ENCODE assay signal across 1 cellular context in genomic region chr2:62920070-62920469, GRCh38.
A peak's percentile ranks its signal among the peaks of the same experiment; 100 is the strongest.
TF ChIP-seq lines count a peak whose summit lies in the region.

No MANE protein-coding gene starts in this region.

TF ChIP-seq in K562, 482 proteins besides CTCF, POLR2A, EP300 and RAD21 (continued from another document and continues in another):
- TF ChIP-seq, protein P1, sequence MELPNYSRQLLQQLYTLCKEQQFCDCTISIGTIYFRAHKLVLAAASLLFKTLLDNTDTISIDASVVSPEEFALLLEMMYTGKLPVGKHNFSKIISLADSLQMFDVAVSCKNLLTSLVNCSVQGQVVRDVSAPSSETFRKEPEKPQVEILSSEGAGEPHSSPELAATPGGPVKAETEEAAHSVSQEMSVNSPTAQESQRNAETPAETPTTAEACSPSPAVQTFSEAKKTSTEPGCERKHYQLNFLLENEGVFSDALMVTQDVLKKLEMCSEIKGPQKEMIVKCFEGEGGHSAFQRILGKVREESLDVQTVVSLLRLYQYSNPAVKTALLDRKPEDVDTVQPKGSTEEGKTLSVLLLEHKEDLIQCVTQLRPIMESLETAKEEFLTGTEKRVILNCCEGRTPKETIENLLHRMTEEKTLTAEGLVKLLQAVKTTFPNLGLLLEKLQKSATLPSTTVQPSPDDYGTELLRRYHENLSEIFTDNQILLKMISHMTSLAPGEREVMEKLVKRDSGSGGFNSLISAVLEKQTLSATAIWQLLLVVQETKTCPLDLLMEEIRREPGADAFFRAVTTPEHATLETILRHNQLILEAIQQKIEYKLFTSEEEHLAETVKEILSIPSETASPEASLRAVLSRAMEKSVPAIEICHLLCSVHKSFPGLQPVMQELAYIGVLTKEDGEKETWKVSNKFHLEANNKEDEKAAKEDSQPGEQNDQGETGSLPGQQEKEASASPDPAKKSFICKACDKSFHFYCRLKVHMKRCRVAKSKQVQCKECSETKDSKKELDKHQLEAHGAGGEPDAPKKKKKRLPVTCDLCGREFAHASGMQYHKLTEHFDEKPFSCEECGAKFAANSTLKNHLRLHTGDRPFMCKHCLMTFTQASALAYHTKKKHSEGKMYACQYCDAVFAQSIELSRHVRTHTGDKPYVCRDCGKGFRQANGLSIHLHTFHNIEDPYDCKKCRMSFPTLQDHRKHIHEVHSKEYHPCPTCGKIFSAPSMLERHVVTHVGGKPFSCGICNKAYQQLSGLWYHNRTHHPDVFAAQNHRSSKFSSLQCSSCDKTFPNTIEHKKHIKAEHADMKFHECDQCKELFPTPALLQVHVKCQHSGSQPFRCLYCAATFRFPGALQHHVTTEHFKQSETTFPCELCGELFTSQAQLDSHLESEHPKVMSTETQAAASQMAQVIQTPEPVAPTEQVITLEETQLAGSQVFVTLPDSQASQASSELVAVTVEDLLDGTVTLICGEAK (IDR thresholded peaks at IDR 0.05): no peak
- TF ChIP-seq, protein P1 (CRISPR knock-in tag; IDR thresholded peaks at IDR 0.05): no peak
- no peak for TF ChIP-seq L3MBTL2 (IDR thresholded peaks at IDR 0.05)
- TF ChIP-seq, protein P2, sequence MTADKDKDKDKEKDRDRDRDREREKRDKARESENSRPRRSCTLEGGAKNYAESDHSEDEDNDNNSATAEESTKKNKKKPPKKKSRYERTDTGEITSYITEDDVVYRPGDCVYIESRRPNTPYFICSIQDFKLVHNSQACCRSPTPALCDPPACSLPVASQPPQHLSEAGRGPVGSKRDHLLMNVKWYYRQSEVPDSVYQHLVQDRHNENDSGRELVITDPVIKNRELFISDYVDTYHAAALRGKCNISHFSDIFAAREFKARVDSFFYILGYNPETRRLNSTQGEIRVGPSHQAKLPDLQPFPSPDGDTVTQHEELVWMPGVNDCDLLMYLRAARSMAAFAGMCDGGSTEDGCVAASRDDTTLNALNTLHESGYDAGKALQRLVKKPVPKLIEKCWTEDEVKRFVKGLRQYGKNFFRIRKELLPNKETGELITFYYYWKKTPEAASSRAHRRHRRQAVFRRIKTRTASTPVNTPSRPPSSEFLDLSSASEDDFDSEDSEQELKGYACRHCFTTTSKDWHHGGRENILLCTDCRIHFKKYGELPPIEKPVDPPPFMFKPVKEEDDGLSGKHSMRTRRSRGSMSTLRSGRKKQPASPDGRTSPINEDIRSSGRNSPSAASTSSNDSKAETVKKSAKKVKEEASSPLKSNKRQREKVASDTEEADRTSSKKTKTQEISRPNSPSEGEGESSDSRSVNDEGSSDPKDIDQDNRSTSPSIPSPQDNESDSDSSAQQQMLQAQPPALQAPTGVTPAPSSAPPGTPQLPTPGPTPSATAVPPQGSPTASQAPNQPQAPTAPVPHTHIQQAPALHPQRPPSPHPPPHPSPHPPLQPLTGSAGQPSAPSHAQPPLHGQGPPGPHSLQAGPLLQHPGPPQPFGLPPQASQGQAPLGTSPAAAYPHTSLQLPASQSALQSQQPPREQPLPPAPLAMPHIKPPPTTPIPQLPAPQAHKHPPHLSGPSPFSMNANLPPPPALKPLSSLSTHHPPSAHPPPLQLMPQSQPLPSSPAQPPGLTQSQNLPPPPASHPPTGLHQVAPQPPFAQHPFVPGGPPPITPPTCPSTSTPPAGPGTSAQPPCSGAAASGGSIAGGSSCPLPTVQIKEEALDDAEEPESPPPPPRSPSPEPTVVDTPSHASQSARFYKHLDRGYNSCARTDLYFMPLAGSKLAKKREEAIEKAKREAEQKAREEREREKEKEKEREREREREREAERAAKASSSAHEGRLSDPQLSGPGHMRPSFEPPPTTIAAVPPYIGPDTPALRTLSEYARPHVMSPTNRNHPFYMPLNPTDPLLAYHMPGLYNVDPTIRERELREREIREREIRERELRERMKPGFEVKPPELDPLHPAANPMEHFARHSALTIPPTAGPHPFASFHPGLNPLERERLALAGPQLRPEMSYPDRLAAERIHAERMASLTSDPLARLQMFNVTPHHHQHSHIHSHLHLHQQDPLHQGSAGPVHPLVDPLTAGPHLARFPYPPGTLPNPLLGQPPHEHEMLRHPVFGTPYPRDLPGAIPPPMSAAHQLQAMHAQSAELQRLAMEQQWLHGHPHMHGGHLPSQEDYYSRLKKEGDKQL (CRISPR knock-in tag; IDR thresholded peaks at IDR 0.05; ENCODE audit: borderline replicate concordance): no peak
- no peak for TF ChIP-seq ZNF121 (CRISPR knock-in tag; conservative IDR thresholded peaks at IDR 0.05)
- peak; percentile 17 for TF ChIP-seq TAF9B (IDR thresholded peaks at IDR 0.05; ENCODE audit: partially characterized antibody)
- peak; percentile 57 for TF ChIP-seq TCF3 (CRISPR knock-in tag; IDR thresholded peaks at IDR 0.05)
- TF ChIP-seq ATF3 (IDR thresholded peaks at IDR 0.05): peak; percentile 90
- no peak for TF ChIP-seq ATF3 (CRISPR knock-in tag; conservative IDR thresholded peaks at IDR 0.05)
- TF ChIP-seq FOXM1 (IDR thresholded peaks at IDR 0.05; ENCODE audit: low read depth): peak; percentile 89
- TF ChIP-seq FOXM1 (CRISPR knock-in tag; IDR thresholded peaks at IDR 0.05; ENCODE audit: low read depth): no peak
- peak; percentile 82 for TF ChIP-seq CBFA2T3 (IDR thresholded peaks at IDR 0.05)
- TF ChIP-seq FOS (IDR thresholded peaks at IDR 0.05; ENCODE audit: extremely low read depth, insufficient read length): no peak
- no peak for TF ChIP-seq ZNF76 (CRISPR knock-in tag; IDR thresholded peaks at IDR 0.05; ENCODE audit: borderline replicate concordance)
- no peak for TF ChIP-seq PTRF (tag; IDR thresholded peaks at IDR 0.05)
- TF ChIP-seq, protein P3, sequence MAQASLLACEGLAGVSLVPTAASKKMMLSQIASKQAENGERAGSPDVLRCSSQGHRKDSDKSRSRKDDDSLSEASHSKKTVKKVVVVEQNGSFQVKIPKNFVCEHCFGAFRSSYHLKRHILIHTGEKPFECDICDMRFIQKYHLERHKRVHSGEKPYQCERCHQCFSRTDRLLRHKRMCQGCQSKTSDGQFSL (CRISPR knock-in tag; IDR thresholded peaks at IDR 0.05): no peak
- TF ChIP-seq, protein P3 (tag; IDR thresholded peaks at IDR 0.05): no peak
- no peak for TF ChIP-seq KAT7 (CRISPR knock-in tag; IDR thresholded peaks at IDR 0.05; ENCODE audit: borderline replicate concordance)
- TF ChIP-seq, protein P4, sequence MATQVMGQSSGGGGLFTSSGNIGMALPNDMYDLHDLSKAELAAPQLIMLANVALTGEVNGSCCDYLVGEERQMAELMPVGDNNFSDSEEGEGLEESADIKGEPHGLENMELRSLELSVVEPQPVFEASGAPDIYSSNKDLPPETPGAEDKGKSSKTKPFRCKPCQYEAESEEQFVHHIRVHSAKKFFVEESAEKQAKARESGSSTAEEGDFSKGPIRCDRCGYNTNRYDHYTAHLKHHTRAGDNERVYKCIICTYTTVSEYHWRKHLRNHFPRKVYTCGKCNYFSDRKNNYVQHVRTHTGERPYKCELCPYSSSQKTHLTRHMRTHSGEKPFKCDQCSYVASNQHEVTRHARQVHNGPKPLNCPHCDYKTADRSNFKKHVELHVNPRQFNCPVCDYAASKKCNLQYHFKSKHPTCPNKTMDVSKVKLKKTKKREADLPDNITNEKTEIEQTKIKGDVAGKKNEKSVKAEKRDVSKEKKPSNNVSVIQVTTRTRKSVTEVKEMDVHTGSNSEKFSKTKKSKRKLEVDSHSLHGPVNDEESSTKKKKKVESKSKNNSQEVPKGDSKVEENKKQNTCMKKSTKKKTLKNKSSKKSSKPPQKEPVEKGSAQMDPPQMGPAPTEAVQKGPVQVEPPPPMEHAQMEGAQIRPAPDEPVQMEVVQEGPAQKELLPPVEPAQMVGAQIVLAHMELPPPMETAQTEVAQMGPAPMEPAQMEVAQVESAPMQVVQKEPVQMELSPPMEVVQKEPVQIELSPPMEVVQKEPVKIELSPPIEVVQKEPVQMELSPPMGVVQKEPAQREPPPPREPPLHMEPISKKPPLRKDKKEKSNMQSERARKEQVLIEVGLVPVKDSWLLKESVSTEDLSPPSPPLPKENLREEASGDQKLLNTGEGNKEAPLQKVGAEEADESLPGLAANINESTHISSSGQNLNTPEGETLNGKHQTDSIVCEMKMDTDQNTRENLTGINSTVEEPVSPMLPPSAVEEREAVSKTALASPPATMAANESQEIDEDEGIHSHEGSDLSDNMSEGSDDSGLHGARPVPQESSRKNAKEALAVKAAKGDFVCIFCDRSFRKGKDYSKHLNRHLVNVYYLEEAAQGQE (CRISPR knock-in tag; IDR thresholded peaks at IDR 0.05; ENCODE audit: low read depth): no peak
- no peak for TF ChIP-seq BMI1 (IDR thresholded peaks at IDR 0.05; ENCODE audit: low read length)
- TF ChIP-seq KDM2B (CRISPR knock-in tag; IDR thresholded peaks at IDR 0.05): no peak
- TF ChIP-seq, protein P5, sequence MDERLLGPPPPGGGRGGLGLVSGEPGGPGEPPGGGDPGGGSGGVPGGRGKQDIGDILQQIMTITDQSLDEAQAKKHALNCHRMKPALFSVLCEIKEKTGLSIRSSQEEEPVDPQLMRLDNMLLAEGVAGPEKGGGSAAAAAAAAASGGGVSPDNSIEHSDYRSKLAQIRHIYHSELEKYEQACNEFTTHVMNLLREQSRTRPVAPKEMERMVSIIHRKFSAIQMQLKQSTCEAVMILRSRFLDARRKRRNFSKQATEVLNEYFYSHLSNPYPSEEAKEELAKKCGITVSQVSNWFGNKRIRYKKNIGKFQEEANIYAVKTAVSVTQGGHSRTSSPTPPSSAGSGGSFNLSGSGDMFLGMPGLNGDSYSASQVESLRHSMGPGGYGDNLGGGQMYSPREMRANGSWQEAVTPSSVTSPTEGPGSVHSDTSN (CRISPR knock-in tag; IDR thresholded peaks at IDR 0.05; ENCODE audit: low read depth): no peak
- TF ChIP-seq, protein P5 (tag; conservative IDR thresholded peaks at IDR 0.05; ENCODE audit: low read depth): peak; percentile 37; the same call in 1 of the 2 replicates
- TF ChIP-seq FOXA3 (CRISPR knock-in tag; conservative IDR thresholded peaks at IDR 0.05 in 1 of 2, IDR thresholded peaks at IDR 0.05 in 1 of 2): no peak
- no peak for TF ChIP-seq SIN3A (IDR thresholded peaks at IDR 0.05; ENCODE audit: borderline replicate concordance in 2 of 2, control insufficient read depth in 1 of 2, low read depth in 2 of 2, low read length in 2 of 2)
- peak; percentile 72; the same call in 1 of the 2 replicates for TF ChIP-seq MAFK (IDR thresholded peaks at IDR 0.05; ENCODE audit: low read length)
- TF ChIP-seq RCOR1 (IDR thresholded peaks at IDR 0.05; ENCODE audit: borderline replicate concordance in 1 of 2, low read depth in 2 of 2, low read length in 2 of 2): peak in 1 of 2 experiments; percentile 15; a peak in 1 of 4 replicates
- TF ChIP-seq ZNF263 (CRISPR knock-in tag; IDR thresholded peaks at IDR 0.05; ENCODE audit: borderline replicate concordance): no peak
- TF ChIP-seq, protein P6, sequence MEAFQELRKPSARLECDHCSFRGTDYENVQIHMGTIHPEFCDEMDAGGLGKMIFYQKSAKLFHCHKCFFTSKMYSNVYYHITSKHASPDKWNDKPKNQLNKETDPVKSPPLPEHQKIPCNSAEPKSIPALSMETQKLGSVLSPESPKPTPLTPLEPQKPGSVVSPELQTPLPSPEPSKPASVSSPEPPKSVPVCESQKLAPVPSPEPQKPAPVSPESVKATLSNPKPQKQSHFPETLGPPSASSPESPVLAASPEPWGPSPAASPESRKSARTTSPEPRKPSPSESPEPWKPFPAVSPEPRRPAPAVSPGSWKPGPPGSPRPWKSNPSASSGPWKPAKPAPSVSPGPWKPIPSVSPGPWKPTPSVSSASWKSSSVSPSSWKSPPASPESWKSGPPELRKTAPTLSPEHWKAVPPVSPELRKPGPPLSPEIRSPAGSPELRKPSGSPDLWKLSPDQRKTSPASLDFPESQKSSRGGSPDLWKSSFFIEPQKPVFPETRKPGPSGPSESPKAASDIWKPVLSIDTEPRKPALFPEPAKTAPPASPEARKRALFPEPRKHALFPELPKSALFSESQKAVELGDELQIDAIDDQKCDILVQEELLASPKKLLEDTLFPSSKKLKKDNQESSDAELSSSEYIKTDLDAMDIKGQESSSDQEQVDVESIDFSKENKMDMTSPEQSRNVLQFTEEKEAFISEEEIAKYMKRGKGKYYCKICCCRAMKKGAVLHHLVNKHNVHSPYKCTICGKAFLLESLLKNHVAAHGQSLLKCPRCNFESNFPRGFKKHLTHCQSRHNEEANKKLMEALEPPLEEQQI (IDR thresholded peaks at IDR 0.05): peak; percentile 87
- peak; percentile 80 for TF ChIP-seq MEIS2 (IDR thresholded peaks at IDR 0.05; ENCODE audit: partially characterized antibody)
- TF ChIP-seq ERF (CRISPR knock-in tag; IDR thresholded peaks at IDR 0.05): no peak
